In genomic region chr22:37568448-37569008, GRCh38 we compare ENCODE assay signal across 17 cellular contexts. TPM values are rescaled to one million over a fixed set of nuclear protein-coding genes. Genes with fewer than 3 reads are reported as not detected.
DNase-seq lines count a peak whose midpoint lies in the region; ATAC-seq and TF ChIP-seq lines count a peak whose summit lies in the region.
"Had no signal": no experiment of that assay in that cellular context is flagged by ENCODE, and none has a peak within 500 bp of the region (broad histone marks: within the 10 kb centered on the region; RNA-seq: fewer than 3 reads in every experiment).

No MANE protein-coding gene starts in this region.

- H3K18ac ChIP-seq in mesenchymal stem cell (ENCODE audit: low read depth in 1 of 2, low read length in 2 of 2), result peak overlapping the region in 1 of 2 experiments; percentile 29

- no peak overlapping the region for H3K27ac Mint-ChIP-seq in activated T-helper 2 cell treated with anti-CD3 and anti-CD28 coated beads, Interferon-gamma antibody, Interleukin-2, Interleukin-4, amounts not matched to agents 10 μg/mL and 5 μg/mL and 100 μg/mL, durations not matched to agents 14 hours and 24 hours and 36 hours
- H3K27ac Mint-ChIP-seq: activated naive CD4-positive, alpha-beta T cell treated with anti-CD3 and anti-CD28 coated beads, Interleukin-2, amount 50 U/mL, for 24 hours; neural progenitor cell had no signal

- H4K8ac ChIP-seq in mesenchymal stem cell (ENCODE audit: low read length), result peak overlapping the region; percentile 38

- no peak overlapping the region for H2BK5ac ChIP-seq in mesenchymal stem cell (ENCODE audit: low read depth, low read length, poor library complexity, severe bottlenecking)

- no peak overlapping the region for H2BK120ac ChIP-seq in mesenchymal stem cell (ENCODE audit: low read depth, low read length)

- H3K36me3 Mint-ChIP-seq in activated T-helper 2 cell treated with anti-CD3 and anti-CD28 coated beads, Interferon-gamma antibody, Interleukin-2, Interleukin-4, amounts not matched to agents 10 μg/mL and 5 μg/mL and 100 μg/mL, durations not matched to agents 14 hours and 24 hours and 36 hours (ENCODE audit: low read depth), result no peaks in the 10 kb centered on the region
- H3K36me3 Mint-ChIP-seq: activated naive CD4-positive, alpha-beta T cell treated with anti-CD3 and anti-CD28 coated beads, Interleukin-2, amount 50 U/mL, for 24 hours had no signal

- TF ChIP-seq EP300 in transverse colon (IDR thresholded peaks at IDR 0.05; ENCODE audit: low read depth), result no peak

- TF ChIP-seq CTCF in transverse colon (IDR thresholded peaks at IDR 0.05), result no peak
- no peak for TF ChIP-seq CTCF in foreskin keratinocyte (conservative IDR thresholded peaks at IDR 0.05)

- no peaks in the 10 kb centered on the region for H3K9me3 ChIP-seq in HUES64 (ENCODE audit: insufficient read depth, low read depth, low read length)
- H3K9me3 ChIP-seq in mesenchymal stem cell (ENCODE audit: control insufficient read depth, low read length), result no peaks in the 10 kb centered on the region
- H3K9me3 ChIP-seq in transverse colon, result no peaks in the 10 kb centered on the region
- H3K9me3 ChIP-seq: suprapubic skin had no signal

- in situ Hi-C loops in transverse colon (cut with MboI; ENCODE audit: low pct_ligation_motif_present in 1 of 4, low pct_unique_long_range_greater_than_20kb in 1 of 4, low sequenced_read_pairs in 3 of 4), result no loop called here

- no peak for DNase-seq in mesenchymal stem cell
- DNase-seq in transverse colon, result no peak
- no peak for DNase-seq in activated T-helper 2 cell treated with anti-CD3 and anti-CD28 coated beads, Interferon-gamma antibody, Interleukin-2, Interleukin-4, amounts not matched to agents 10 μg/mL and 5 μg/mL and 100 μg/mL, durations not matched to agents 14 hours and 24 hours and 36 hours (ENCODE audit: low spot score)
- no peak for DNase-seq in foreskin keratinocyte
- DNase-seq in SW480 (ENCODE audit: low spot score), result no peak
- DNase-seq: activated CD4-positive, CD25-positive, alpha-beta regulatory T cell; activated T-cell treated with anti-CD3 and anti-CD28 coated beads, Interleukin-2, amount 50 U/mL, for 4 hours; AML-193; NCI-H1105 treated with DMSO at 0.1 percent for 48 hours; NCI-H2081 treated with DMSO at 0.1 percent for 48 hours; NCI-H510A had no signal

- peak overlapping the region; percentile 47 for H2AK5ac ChIP-seq in mesenchymal stem cell (ENCODE audit: low read length, severe bottlenecking)

- ATAC-seq in foreskin keratinocyte, result no peak
- ATAC-seq: activated T-cell treated with anti-CD3 and anti-CD28 coated beads, Interleukin-2, amount 50 U/mL, for 4 hours had no signal

- no peak overlapping the region for H3K23ac ChIP-seq in mesenchymal stem cell (ENCODE audit: low read length in 2 of 2)

- H3K4me3 ChIP-seq in HUES64 (ENCODE audit: low read length) (no peak overlapping the region), mesenchymal stem cell (ENCODE audit: insufficient read depth in 1 of 2, low read depth in 1 of 2, low read length in 2 of 2) (no peak overlapping the region), transverse colon (no peak overlapping the region)
- H3K4me3 ChIP-seq: neural progenitor cell, SK-N-MC, suprapubic skin had no signal

- 91% methylated on average over 13 of the region's 14 CpGs for WGBS in HUES64
- 89% methylated on average over 11 of the region's 14 CpGs for WGBS in mesenchymal stem cell
- WGBS in transverse colon (ENCODE audit: low coverage in 1 of 2), 2 donors, result 75% methylated on average over 14 of the region's 14 CpGs; no CpG with 5 or more reads in 1 of the 2 donors

- TF ChIP-seq POLR2A in transverse colon (IDR thresholded peaks at IDR 0.05), result no peak

- no peak overlapping the region for H2AFZ ChIP-seq in mesenchymal stem cell (ENCODE audit: low read depth, low read length)
- H2AFZ ChIP-seq: neural progenitor cell had no signal

- no peak overlapping the region for H2BK12ac ChIP-seq in mesenchymal stem cell (ENCODE audit: low read length in 2 of 2)

- H3K27ac ChIP-seq in HUES64 (ENCODE audit: low read depth, low read length) (peak overlapping the region; percentile 28; the same call in 1 of the 2 replicates), cingulate gyrus (ENCODE audit: low read depth, low read length) (peak overlapping the region; percentile 94), mesenchymal stem cell (ENCODE audit: low read length, poor library complexity, severe bottlenecking) (peak overlapping the region; percentile 30), transverse colon (peak overlapping the region; percentile 80 to 99 (median 86)), foreskin keratinocyte (no peak overlapping the region)
- H3K27ac ChIP-seq: neural progenitor cell, SK-N-MC, suprapubic skin had no signal

- H3K9me3 Mint-ChIP-seq in activated T-helper 2 cell treated with anti-CD3 and anti-CD28 coated beads, Interferon-gamma antibody, Interleukin-2, Interleukin-4, amounts not matched to agents 10 μg/mL and 5 μg/mL and 100 μg/mL, durations not matched to agents 14 hours and 24 hours and 36 hours, result no peaks in the 10 kb centered on the region
- H3K9me3 Mint-ChIP-seq: activated naive CD4-positive, alpha-beta T cell treated with anti-CD3 and anti-CD28 coated beads, Interleukin-2, amount 50 U/mL, for 24 hours; activated T-cell treated with anti-CD3 and anti-CD28 coated beads, Interleukin-2, amount 50 U/mL, for 4 hours; neural progenitor cell had no signal

- peaks cover 14% of the 10 kb centered on the region for H3K4me1 Mint-ChIP-seq in activated T-helper 2 cell treated with anti-CD3 and anti-CD28 coated beads, Interferon-gamma antibody, Interleukin-2, Interleukin-4, amounts not matched to agents 10 μg/mL and 5 μg/mL and 100 μg/mL, durations not matched to agents 14 hours and 24 hours and 36 hours (ENCODE audit: low read depth)

- peaks cover 28% of the 10 kb centered on the region for H3K4me1 ChIP-seq in HUES64 (ENCODE audit: insufficient read depth, low read length)
- peaks cover 62% of the 10 kb centered on the region for H3K4me1 ChIP-seq in mesenchymal stem cell (ENCODE audit: control insufficient read depth, insufficient read depth, low read depth, low read length)
- H3K4me1 ChIP-seq in transverse colon, result peaks cover 44 to 69% (median 66%) of the 10 kb centered on the region in 4 donors
- peaks cover 27% of the 10 kb centered on the region for H3K4me1 ChIP-seq in foreskin keratinocyte
- H3K4me1 ChIP-seq: neural progenitor cell had no signal

- H3K9ac ChIP-seq in HUES64 (ENCODE audit: low read depth, low read length) (no peak overlapping the region), mesenchymal stem cell (ENCODE audit: low read length) (no peak overlapping the region)
- H3K9ac ChIP-seq: neural progenitor cell had no signal

- no peak overlapping the region for H2BK15ac ChIP-seq in mesenchymal stem cell (ENCODE audit: low read depth, poor library complexity, severe bottlenecking)

- peaks cover 5% of the 10 kb centered on the region for H3K79me1 ChIP-seq in mesenchymal stem cell (replicated peaks; ENCODE audit: low read length, poor library complexity, severe bottlenecking)

- no peaks in the 10 kb centered on the region for H3K27me3 ChIP-seq in HUES64 (ENCODE audit: insufficient read depth, low read length)
- no peaks in the 10 kb centered on the region for H3K27me3 ChIP-seq in mesenchymal stem cell (ENCODE audit: control insufficient read depth in 1 of 2, insufficient read depth in 1 of 2, low read length in 2 of 2)
- no peaks in the 10 kb centered on the region for H3K27me3 ChIP-seq in transverse colon
- H3K27me3 ChIP-seq in foreskin keratinocyte, result no peaks in the 10 kb centered on the region
- H3K27me3 ChIP-seq: neural progenitor cell, suprapubic skin had no signal

- peak overlapping the region in 1 of 2 experiments; percentile 33 for H3K4ac ChIP-seq in mesenchymal stem cell (ENCODE audit: low read depth in 1 of 2, low read length in 2 of 2)

- H3K36me3 ChIP-seq in HUES64 (ENCODE audit: insufficient read depth, low read length) (peaks cover 4% of the 10 kb centered on the region; the same call in 1 of the 2 replicates), mesenchymal stem cell (ENCODE audit: control insufficient read depth in 1 of 2, insufficient read depth in 2 of 2, low read depth in 1 of 2, low read length in 2 of 2) (peaks cover 47 to 53% of the 10 kb centered on the region in 2 experiments), transverse colon (no peaks in the 10 kb centered on the region)
- H3K36me3 ChIP-seq: neural progenitor cell had no signal

- H3K27me3 Mint-ChIP-seq in activated T-helper 2 cell treated with anti-CD3 and anti-CD28 coated beads, Interferon-gamma antibody, Interleukin-2, Interleukin-4, amounts not matched to agents 10 μg/mL and 5 μg/mL and 100 μg/mL, durations not matched to agents 14 hours and 24 hours and 36 hours (ENCODE audit: low read depth), result peaks cover 17% of the 10 kb centered on the region

- no peak overlapping the region for H4K91ac ChIP-seq in mesenchymal stem cell (ENCODE audit: low read length)

- intact Hi-C loops in transverse colon (cut with DNase I; ENCODE audit: low total_unique reads), result no loop called here
- intact Hi-C loops in activated T-helper 2 cell treated with anti-CD3 and anti-CD28 coated beads, Interferon-gamma antibody, Interleukin-2, Interleukin-4, amounts not matched to agents 10 μg/mL and 5 μg/mL and 100 μg/mL, durations not matched to agents 14 hours and 24 hours and 36 hours (cut with micrococcal nuclease), result no loop called here

- no peak overlapping the region for H3K4me2 ChIP-seq in mesenchymal stem cell (ENCODE audit: low read length, poor library complexity, severe bottlenecking)
- H3K4me2 ChIP-seq: neural progenitor cell had no signal

- H3K4me3 Mint-ChIP-seq in activated T-helper 2 cell treated with anti-CD3 and anti-CD28 coated beads, Interferon-gamma antibody, Interleukin-2, Interleukin-4, amounts not matched to agents 10 μg/mL and 5 μg/mL and 100 μg/mL, durations not matched to agents 14 hours and 24 hours and 36 hours (ENCODE audit: low read depth), result no peak overlapping the region
- H3K4me3 Mint-ChIP-seq: activated naive CD4-positive, alpha-beta T cell treated with anti-CD3 and anti-CD28 coated beads, Interleukin-2, amount 50 U/mL, for 24 hours; activated T-cell treated with anti-CD3 and anti-CD28 coated beads, Interleukin-2, amount 50 U/mL, for 4 hours; neural progenitor cell had no signal

- H3K14ac ChIP-seq in mesenchymal stem cell (ENCODE audit: low read length in 2 of 2), result peak overlapping the region in 1 of 2 experiments; percentile 29

RNA-seq across cellular contexts. Expression of gene CDC42EP1, which starts 8.2 kb away (rescaled TPM):
- polyA plus RNA-seq in HUES64 (2013, experiment 1 of 2), result 10.7 TPM
- 14.1 TPM for polyA plus RNA-seq in HUES64 (2013, experiment 2 of 2)
- 117 TPM for polyA plus RNA-seq in mesenchymal stem cell (2013, experiment 1 of 2)
- 113 TPM for polyA plus RNA-seq in mesenchymal stem cell (2013, experiment 2 of 2)
- total RNA-seq in transverse colon (10 to 100 TPM; 27.3 to 52.9 (median 28.9) TPM), foreskin keratinocyte (48.7 and 56.7 TPM in 2 replicates)
- total RNA-seq in activated T-helper 2 cell treated with anti-CD3 and anti-CD28 coated beads, Interferon-gamma antibody, Interleukin-2, Interleukin-4, amounts not matched to agents 10 μg/mL and 5 μg/mL and 100 μg/mL, durations not matched to agents 14 hours and 24 hours and 36 hours, result 0.74 and 1.1 TPM in 2 replicates
- 72.7 and 84.9 TPM in 2 replicates for polyA plus RNA-seq in foreskin keratinocyte

RNA-seq across cellular contexts. Expression of gene LGALS2, which starts 11.4 kb away (rescaled TPM):
- polyA plus RNA-seq in HUES64 (2013, experiment 1 of 2), result not detected
- not detected for polyA plus RNA-seq in HUES64 (2013, experiment 2 of 2)
- polyA plus RNA-seq in mesenchymal stem cell (2013, experiment 1 of 2), result not detected
- not detected for polyA plus RNA-seq in mesenchymal stem cell (2013, experiment 2 of 2)
- total RNA-seq in transverse colon, result 10 to 100 TPM in 2 of 4 donors, 1 to 10 TPM in 1, not detected in 1; 1.3 to 43.4 (median 17.2) TPM
- total RNA-seq in activated T-helper 2 cell treated with anti-CD3 and anti-CD28 coated beads, Interferon-gamma antibody, Interleukin-2, Interleukin-4, amounts not matched to agents 10 μg/mL and 5 μg/mL and 100 μg/mL, durations not matched to agents 14 hours and 24 hours and 36 hours, result not detected in 2 replicates
- not detected in 2 replicates for total RNA-seq in foreskin keratinocyte
- polyA plus RNA-seq in foreskin keratinocyte, result not detected in 2 replicates
- total RNA-seq: activated T-cell treated with anti-CD3 and anti-CD28 coated beads, Interleukin-2, amount 50 U/mL, for 4 hours; suprapubic skin had no signal

RNA-seq across cellular contexts. Expression of gene GGA1, which starts 40.1 kb away (rescaled TPM):
- 30.5 TPM for polyA plus RNA-seq in HUES64 (2013, experiment 1 of 2)
- 32.1 TPM for polyA plus RNA-seq in HUES64 (2013, experiment 2 of 2)
- polyA plus RNA-seq in mesenchymal stem cell (2013, experiment 1 of 2), result 25.3 TPM
- polyA plus RNA-seq in mesenchymal stem cell (2013, experiment 2 of 2), result 23.1 TPM
- 100 to 1,000 TPM in 1 of 4 donors, 10 to 100 TPM in 3; 60.1 to 142 (median 73.8) TPM for total RNA-seq in transverse colon
- 69.3 and 71.2 TPM in 2 replicates for total RNA-seq in activated T-helper 2 cell treated with anti-CD3 and anti-CD28 coated beads, Interferon-gamma antibody, Interleukin-2, Interleukin-4, amounts not matched to agents 10 μg/mL and 5 μg/mL and 100 μg/mL, durations not matched to agents 14 hours and 24 hours and 36 hours
- total RNA-seq in foreskin keratinocyte, result 32.9 and 37.6 TPM in 2 replicates
- polyA plus RNA-seq in foreskin keratinocyte, result 27.7 and 28.9 TPM in 2 replicates

RNA-seq across cellular contexts. Expression of gene CARD10, which starts 49.3 kb away (rescaled TPM):
- 7.2 TPM for polyA plus RNA-seq in HUES64 (2013, experiment 1 of 2)
- 8.3 TPM for polyA plus RNA-seq in HUES64 (2013, experiment 2 of 2)
- 3.1 TPM for polyA plus RNA-seq in mesenchymal stem cell (2013, experiment 1 of 2)
- 3.2 TPM for polyA plus RNA-seq in mesenchymal stem cell (2013, experiment 2 of 2)
- 100 to 1,000 TPM in 1 of 4 donors, 10 to 100 TPM in 3; 46.3 to 166 (median 60.9) TPM for total RNA-seq in transverse colon
- total RNA-seq in activated T-helper 2 cell treated with anti-CD3 and anti-CD28 coated beads, Interferon-gamma antibody, Interleukin-2, Interleukin-4, amounts not matched to agents 10 μg/mL and 5 μg/mL and 100 μg/mL, durations not matched to agents 14 hours and 24 hours and 36 hours, result 0.09 TPM in 1 of 2 replicates, not detected in the other
- 116 and 130 TPM in 2 replicates for total RNA-seq in foreskin keratinocyte
- 112 and 115 TPM in 2 replicates for polyA plus RNA-seq in foreskin keratinocyte

Comparison
In these comparisons a context has a peak if more than half of its experiments do, and no peak if none do; other contexts are left out.
1. RNA of gene CDC42EP1, which starts 8.2 kb away (total RNA-seq): 48.7 to 56.7 TPM in foreskin keratinocyte and 27.3 to 52.9 TPM in transverse colon; 0.74 to 1.1 TPM in activated T-helper 2 cell treated with anti-CD3 and anti-CD28 coated beads, Interferon-gamma antibody, Interleukin-2, Interleukin-4, amounts not matched to agents 10 μg/mL and 5 μg/mL and 100 μg/mL, durations not matched to agents 14 hours and 24 hours and 36 hours; every median in the first group is over 10 times any median in the second.